ENCODE assay signal across 2 cellular contexts in genomic region chr6:37579444-37580067, GRCh38.
TF ChIP-seq lines count a peak whose summit lies in the region.

No MANE protein-coding gene starts in this region.

TF ChIP-seq in HepG2, 621 proteins besides CTCF, POLR2A, EP300 and RAD21:
- TF ChIP-seq ZNF629 (CRISPR knock-in tag; conservative IDR thresholded peaks at IDR 0.05), result peak; percentile 74
- TF ChIP-seq ATF7 (IDR thresholded peaks at IDR 0.05), result peak; percentile 97
- TF ChIP-seq ATF7 (CRISPR knock-in tag; IDR thresholded peaks at IDR 0.05), result no peak
- peak; percentile 96 for TF ChIP-seq CREB1 (IDR thresholded peaks at IDR 0.05)
- TF ChIP-seq CREB1 (CRISPR knock-in tag; IDR thresholded peaks at IDR 0.05), result no peak
- no peak for TF ChIP-seq ZNF275 (CRISPR knock-in tag; IDR thresholded peaks at IDR 0.05; ENCODE audit: borderline replicate concordance)

TF ChIP-seq in GM12878, 131 proteins besides CTCF, POLR2A, EP300 and RAD21:
- no peak for TF ChIP-seq ZBTB4 (CRISPR knock-in tag; IDR thresholded peaks at IDR 0.05)
- TF ChIP-seq SMARCA5 (IDR thresholded peaks at IDR 0.05), result no peak
- no peak for TF ChIP-seq ZNF592 (IDR thresholded peaks at IDR 0.05)
- no peak for TF ChIP-seq MTA3 (IDR thresholded peaks at IDR 0.05; ENCODE audit: borderline replicate concordance, low read length)
- TF ChIP-seq PAX8 (IDR thresholded peaks at IDR 0.05), result no peak
- 0 out of 2 replicates have a peak, but pooled peaks have one; percentile 31 for TF ChIP-seq ATF7 (IDR thresholded peaks at IDR 0.05; ENCODE audit: low read depth)
- no peak for TF ChIP-seq RUNX3 (IDR thresholded peaks at IDR 0.05; ENCODE audit: low read length)
- TF ChIP-seq RFX5 (IDR thresholded peaks at IDR 0.05; ENCODE audit: low read depth, low read length), result no peak
